Comparison of ENCODE assay signal across 11 cellular contexts in the genomic region with DNA sequence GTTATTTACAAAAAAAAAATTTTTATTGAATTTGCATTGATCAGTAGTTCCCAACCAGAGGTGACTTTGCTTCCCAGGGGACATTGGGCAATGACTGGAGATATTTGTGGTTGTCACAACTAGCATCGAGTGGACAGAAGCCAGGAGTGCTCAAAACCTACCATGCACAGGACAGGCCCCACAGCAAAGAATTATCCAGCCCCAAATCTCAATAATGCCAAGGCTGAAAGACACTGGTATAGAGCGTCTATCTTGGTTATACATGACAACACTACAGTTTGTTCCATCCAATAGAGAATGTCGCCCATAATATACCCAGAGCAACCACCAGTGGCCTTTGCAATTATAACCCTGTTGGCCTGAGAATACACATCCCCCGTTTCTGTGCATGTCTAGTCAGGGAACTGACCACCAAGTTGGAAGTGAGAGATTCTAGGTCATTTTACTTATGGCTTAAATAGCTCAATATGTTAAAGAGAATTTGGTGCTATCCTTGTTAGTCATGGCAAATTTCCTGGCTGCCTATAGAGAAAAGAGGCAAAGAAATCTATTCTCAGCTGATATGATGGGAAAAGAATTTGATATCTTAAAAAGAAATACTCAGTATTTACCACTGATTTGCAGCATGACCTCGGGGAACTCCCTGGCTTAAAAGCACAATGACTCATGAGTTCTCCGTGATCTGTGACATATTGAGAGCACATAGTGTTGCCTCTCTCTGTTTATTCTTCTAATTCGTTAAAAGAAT.
DNase-seq lines count a peak whose midpoint lies in the region; ATAC-seq and TF ChIP-seq lines count a peak whose summit lies in the region.
"Had no signal": no experiment of that assay in that cellular context is flagged by ENCODE, and none has a peak within 500 bp of the region (broad histone marks: within the 10 kb centered on the region; RNA-seq: fewer than 3 reads in every experiment).

No MANE protein-coding gene starts in this region.

- H2AFZ ChIP-seq in Karpas-422 (ENCODE audit: low read length) = no peak overlapping the region
- H2AFZ ChIP-seq: parathyroid adenoma had no signal

- no peaks in the 10 kb centered on the region for H4K20me1 ChIP-seq in Karpas-422 (ENCODE audit: insufficient read depth, low read depth, low read length)

- TF ChIP-seq CTCF in astrocyte of the cerebellum (IDR thresholded peaks at IDR 0.05; ENCODE audit: low read depth, low read length, missing control alignments) (no peak), mucosa of descending colon (IDR thresholded peaks at IDR 0.05) (no peak), esophagus muscularis mucosa (IDR thresholded peaks at IDR 0.05) (no peak)

- H3K27ac ChIP-seq in Karpas-422 (ENCODE audit: low read length) = no peak overlapping the region
- no peak overlapping the region for H3K27ac ChIP-seq in esophagus muscularis mucosa (replicated peaks in 1 of 4)
- H3K27ac ChIP-seq: parathyroid adenoma had no signal

- H3K36me3 ChIP-seq in mucosa of descending colon (ENCODE audit: low read depth) = no peaks in the 10 kb centered on the region
- H3K36me3 ChIP-seq in Karpas-422 (ENCODE audit: insufficient read depth, low read length) = no peaks in the 10 kb centered on the region
- no peaks in the 10 kb centered on the region for H3K36me3 ChIP-seq in esophagus muscularis mucosa

- WGBS in esophagus muscularis mucosa = 51% methylated on average over 7 of the region's 7 CpGs

- intact Hi-C loops in mucosa of descending colon (cut with DNase I, micrococcal nuclease) (no loop called here), esophagus muscularis mucosa (cut with DNase I) (no loop called here)

- TF ChIP-seq POLR2A in esophagus muscularis mucosa (IDR thresholded peaks at IDR 0.05; ENCODE audit: low read depth) = no peak

- H3K4me3 ChIP-seq in astrocyte of the cerebellum (ENCODE audit: low read depth, low read length) (no peak overlapping the region), mucosa of descending colon (no peak overlapping the region), Karpas-422 (ENCODE audit: low read length) (no peak overlapping the region), esophagus muscularis mucosa (no peak overlapping the region)

- H3K4me2 ChIP-seq in Karpas-422 (ENCODE audit: low read depth, low read length, poor library complexity, severe bottlenecking) = no peak overlapping the region

- H3K9ac ChIP-seq in Karpas-422 (ENCODE audit: low read length) = no peak overlapping the region
- H3K9ac ChIP-seq: parathyroid adenoma had no signal

- DNase-seq in ELR (ENCODE audit: low read depth) (peak; percentile 77), astrocyte of the cerebellum (ENCODE audit: low read depth) (peak; percentile 9), mucosa of descending colon (no peak), Karpas-422 (no peak), esophagus muscularis mucosa (ENCODE audit: extremely low spot score) (no peak)
- DNase-seq: NCI-H774; stimulated activated naive CD4-positive, alpha-beta T cell treated with Interleukin-2 at 50 U/mL for 16 hours had no signal

- no peak for TF ChIP-seq EP300 in esophagus muscularis mucosa (IDR thresholded peaks at IDR 0.05)

- no peaks in the 10 kb centered on the region for H3K79me2 ChIP-seq in Karpas-422 (ENCODE audit: low read length)
- H3K79me2 ChIP-seq: parathyroid adenoma had no signal

- H3K27me3 ChIP-seq in Karpas-422 (ENCODE audit: low read length) (no peaks in the 10 kb centered on the region), esophagus muscularis mucosa (no peaks in the 10 kb centered on the region)

- H3K9me3 ChIP-seq in mucosa of descending colon (no peaks in the 10 kb centered on the region), Karpas-422 (ENCODE audit: low read length) (no peaks in the 10 kb centered on the region), esophagus muscularis mucosa (no peaks in the 10 kb centered on the region)

- no peaks in the 10 kb centered on the region for H3K9me2 ChIP-seq in Karpas-422 (replicated peaks; ENCODE audit: insufficient read depth, low read length)

- in situ Hi-C loops in astrocyte of the cerebellum (cut with HindIII; ENCODE audit: low sequenced_read_pairs) = no loop called here

- H3K4me1 ChIP-seq in mucosa of descending colon (ENCODE audit: low read depth) (no peaks in the 10 kb centered on the region), Karpas-422 (ENCODE audit: low read length) (no peaks in the 10 kb centered on the region), esophagus muscularis mucosa (peaks cover 0 to 20% (median 16%) of the 10 kb centered on the region in 4 donors)
- H3K4me1 ChIP-seq: parathyroid adenoma had no signal

- peak; percentile 40 for ATAC-seq in HG02588 (IDR thresholded peaks at IDR 0.05; ENCODE audit: unreplicated experiment)
- peak; percentile 60 for ATAC-seq in mucosa of descending colon
- no peak for ATAC-seq in HG02852 (IDR thresholded peaks at IDR 0.05; ENCODE audit: unreplicated experiment)
- ATAC-seq in HG03520 (IDR thresholded peaks at IDR 0.05; ENCODE audit: unreplicated experiment) = no peak

Comparison
In these comparisons a context has a peak if more than half of its experiments do, and no peak if none do; other contexts are left out.
1. DNase-seq: peak in ELR (single experiment) and astrocyte of the cerebellum (single experiment); none in mucosa of descending colon (0 of 3), Karpas-422 (single experiment) and esophagus muscularis mucosa (single experiment).
2. ATAC-seq: peak in HG02588 (single experiment) and mucosa of descending colon (single experiment); none in HG02852 (single experiment) and HG03520 (single experiment).